In the genomic region with DNA sequence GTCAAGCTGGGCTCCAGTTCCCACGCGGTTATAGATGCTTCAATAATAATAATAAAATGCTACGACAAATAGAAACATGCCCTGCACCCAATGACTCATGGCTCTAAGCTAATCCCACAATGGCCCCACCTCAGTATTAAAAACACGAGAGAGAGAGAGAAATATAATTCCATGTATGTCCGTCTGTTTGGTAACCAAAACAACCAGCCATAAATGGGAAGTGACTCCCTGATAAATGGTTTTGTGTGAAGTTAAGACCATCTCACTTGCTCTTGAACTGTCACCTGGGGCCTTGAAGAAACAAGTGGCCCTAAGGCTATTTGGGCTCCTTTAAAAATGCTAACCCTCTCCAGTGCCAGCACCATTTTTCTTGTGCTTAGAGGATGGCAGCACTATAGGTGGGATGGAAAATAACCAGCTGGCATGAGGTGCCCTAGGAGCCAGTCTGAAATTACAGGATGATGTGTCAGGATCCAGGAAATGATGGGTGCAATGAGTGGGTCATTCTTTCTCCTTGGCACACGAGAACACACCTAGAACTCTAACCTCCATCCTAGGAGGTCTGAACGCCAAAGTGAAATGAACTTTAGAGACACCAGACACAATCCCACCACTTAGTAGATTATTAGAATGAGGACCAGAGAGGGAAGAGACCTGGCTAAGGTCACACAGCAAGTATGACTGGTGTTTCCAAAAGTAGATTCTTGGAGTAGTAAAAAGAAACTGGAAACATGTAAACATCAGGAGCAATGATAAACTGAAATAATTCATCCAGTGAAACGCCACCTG, we compare ENCODE assay signal across 10 cellular contexts. TPM values are rescaled to one million over a fixed set of nuclear protein-coding genes. Genes with fewer than 3 reads are reported as not detected.
DNase-seq lines count a peak whose midpoint lies in the region; ATAC-seq and TF ChIP-seq lines count a peak whose summit lies in the region.
"Had no signal": no experiment of that assay in that cellular context is flagged by ENCODE, and none has a peak within 500 bp of the region (broad histone marks: within the 10 kb centered on the region; RNA-seq: fewer than 3 reads in every experiment).

No MANE protein-coding gene starts in this region.

- no peak for TF ChIP-seq CTCF in ascending aorta (IDR thresholded peaks at IDR 0.05)

- ATAC-seq in GM18870 (IDR thresholded peaks at IDR 0.05; ENCODE audit: unreplicated experiment) (peak; percentile 29), GM21786 (IDR thresholded peaks at IDR 0.05; ENCODE audit: unreplicated experiment) (peak; percentile 10), HG03432 (IDR thresholded peaks at IDR 0.05; ENCODE audit: unreplicated experiment) (peak; percentile 30), T-helper 17 cell (no peak)

- no peaks in the 10 kb centered on the region for H3K4me1 ChIP-seq in ascending aorta

- no peaks in the 10 kb centered on the region for H3K27me3 ChIP-seq in ascending aorta

- DNase-seq in epithelial cell of prostate (ENCODE audit: low read depth, low spot score) (peak; percentile 96), NK-92 (lab: John Stamatoyannopoulos, UW; ENCODE audit: unreplicated experiment) (no peak), T-helper 17 cell (no peak), NCI-H1694 (lab: John Stamatoyannopoulos, UW) (no peak), ascending aorta (ENCODE audit: low spot score in 2 of 2) (no peak)
- DNase-seq: DMS153, GOT3 had no signal

- no peak overlapping the region for H3K27ac Mint-ChIP-seq in T-helper 17 cell

- no peak overlapping the region for H3K4me3 Mint-ChIP-seq in T-helper 17 cell

- intact Hi-C loops in ascending aorta (cut with DNase I) = no loop called here

- no peak overlapping the region for H3K4me3 ChIP-seq in ascending aorta

- no peaks in the 10 kb centered on the region for H3K36me3 ChIP-seq in ascending aorta

- H3K9me3 ChIP-seq in T-helper 17 cell (ENCODE audit: control insufficient read depth, low read length, poor library complexity, severe bottlenecking) (no peaks in the 10 kb centered on the region), ascending aorta (no peaks in the 10 kb centered on the region)

- H3K4me1 Mint-ChIP-seq in T-helper 17 cell = peaks cover 8% of the 10 kb centered on the region

- H3K36me3 Mint-ChIP-seq in T-helper 17 cell (ENCODE audit: low read depth) = peaks cover under 1% of the 10 kb centered on the region

- H3K27ac ChIP-seq in epithelial cell of prostate (peak overlapping the region; percentile 96), ascending aorta (no peak overlapping the region)

- H3K27me3 Mint-ChIP-seq in T-helper 17 cell = peaks cover 34% of the 10 kb centered on the region

RNA-seq across cellular contexts. Expression of a gene that starts 35.7 kb away (rescaled TPM):
- 1 to 10 TPM; 2.9 to 5.7 TPM for total RNA-seq in T-helper 17 cell
- 11.2 TPM for total RNA-seq in ascending aorta
